Comparison of ENCODE assay signal across 8 cellular contexts in genomic region chr9:109013678-109014145, GRCh38. TPM values are rescaled to one million over a fixed set of nuclear protein-coding genes. Genes with fewer than 3 reads are reported as not detected.
A peak's percentile ranks its signal among the peaks of the same experiment; 100 is the strongest.
DNase-seq lines count a peak whose midpoint lies in the region; ATAC-seq, FAIRE-seq and TF ChIP-seq lines count a peak whose summit lies in the region.

No MANE protein-coding gene starts in this region.

- H3K27ac ChIP-seq in A673 (ENCODE audit: low read depth, low read length, poor library complexity, severe bottlenecking) (peak overlapping the region; percentile 68), angular gyrus (ENCODE audit: low read depth, low read length) (peak overlapping the region; percentile 69), layer of hippocampus (ENCODE audit: low read depth, low read length) (peak overlapping the region; percentile 88), suprapubic skin (peak overlapping the region; percentile 95)

- TF ChIP-seq CTCF in A673 (conservative IDR thresholded peaks at IDR 0.05; ENCODE audit: low read depth, low read length) = no peak
- TF ChIP-seq CTCF in suprapubic skin (IDR thresholded peaks at IDR 0.05) = no peak

- POLR2A ChIA-PET in A673 (lab: Charles Lee; ENCODE audit: low non-redundant PET) = no interaction called here

- no peak for TF ChIP-seq EP300 in suprapubic skin (IDR thresholded peaks at IDR 0.05)

- 2% methylated on average over 9 of the region's 12 CpGs for WGBS in suprapubic skin

- CTCF ChIA-PET in A673 (lab: Charles Lee) = no interaction called here

- no peak for TF ChIP-seq POLR2A in suprapubic skin (IDR thresholded peaks at IDR 0.05)

- BruUV-seq in A673 (replicated peaks; lab: Mats Ljungman, UMichigan) = no TSS peak

- no peak for FAIRE-seq in urothelium cell line (lab: Jason Lieb, UNC)

- H3K27me3 ChIP-seq in A673 (replicated peaks; ENCODE audit: insufficient read depth, low read depth, low read length, poor library complexity) (no peaks in the 10 kb centered on the region), layer of hippocampus (ENCODE audit: control insufficient read depth, insufficient read depth, low read length) (no peaks in the 10 kb centered on the region), suprapubic skin (no peaks in the 10 kb centered on the region)

- H3K9me3 ChIP-seq in A673 (ENCODE audit: low read depth, low read length, poor library complexity, severe bottlenecking) (no peaks in the 10 kb centered on the region), suprapubic skin (no peaks in the 10 kb centered on the region)

- intact Hi-C loops in A673 (cut with micrococcal nuclease; ENCODE audit: unreplicated experiment) = loop anchor here (5.0 kb wide), 1 partner anchor 104 kb away; the partner anchor contains the start of gene TMEM245

- peak; percentile 84 for DNase-seq in A673 (ENCODE audit: low spot score)
- peak; percentile 62 for DNase-seq in HCEC 1CT
- no peak for DNase-seq in suprapubic skin (ENCODE audit: low spot score in 2 of 2)
- no peak for DNase-seq in NCI-H2107 (lab: John Stamatoyannopoulos, UW)
- no peak for DNase-seq in urothelium cell line (ENCODE audit: low spot score)

- H3K4me1 ChIP-seq in A673 (ENCODE audit: insufficient read depth, low read length, poor library complexity, severe bottlenecking) (peaks cover 33% of the 10 kb centered on the region), suprapubic skin (peaks cover 41% of the 10 kb centered on the region)

- H3K4me3 ChIP-seq in A673 (ENCODE audit: low read depth, low read length, poor library complexity, severe bottlenecking) (peak overlapping the region; percentile 94), suprapubic skin (peak overlapping the region; percentile 90)

- no peak for ATAC-seq in GM21360 (IDR thresholded peaks at IDR 0.05; ENCODE audit: unreplicated experiment)

- H3K36me3 ChIP-seq in A673 (ENCODE audit: insufficient read depth, low read length, poor library complexity, severe bottlenecking) (peaks cover 4% of the 10 kb centered on the region), suprapubic skin (no peaks in the 10 kb centered on the region)

RNA-seq across cellular contexts. Expression of gene CTNNAL1, which starts 0.4 kb away (rescaled TPM):
- total RNA-seq in A673 (2021) (72.0 and 72.5 TPM in 2 replicates), suprapubic skin (10 to 100 TPM; 13.0 to 23.2 (median 16.0) TPM)

Comparison
In these comparisons a context has a peak if more than half of its experiments do, and no peak if none do; other contexts are left out.
1. DNase-seq: peak in A673 (single experiment) and HCEC 1CT (single experiment); none in suprapubic skin (0 of 2), NCI-H2107 (single experiment) and urothelium cell line (single experiment).
2. Peak in every context shown above with its lines, with median percentiles within 50 percentile points of each other: H3K27ac ChIP-seq.